14 cellular contexts compared by ENCODE assay signal in the genomic region with DNA sequence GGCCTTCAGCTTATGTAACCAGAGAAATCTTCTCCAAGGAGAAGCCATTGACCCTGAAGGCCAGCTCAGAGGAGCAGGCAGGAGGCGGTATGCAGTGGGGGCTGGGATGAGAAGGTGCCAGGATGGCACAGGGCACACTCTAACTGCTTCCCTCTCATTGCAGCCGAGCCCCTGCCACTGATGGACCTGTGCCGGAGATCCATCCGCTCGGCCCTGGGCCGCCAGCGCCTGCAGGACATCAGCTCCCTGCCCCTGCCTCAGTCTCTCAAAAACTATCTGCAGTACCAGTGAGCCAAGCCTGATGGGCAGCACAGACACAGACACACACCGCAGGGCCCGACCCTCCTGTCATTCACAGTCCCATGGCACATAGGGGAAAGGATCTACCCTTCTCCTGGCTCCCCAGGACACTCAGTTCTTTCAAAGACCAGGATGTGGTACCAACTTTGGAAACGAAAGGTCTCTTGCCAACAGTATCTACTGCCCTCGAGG.
A peak's percentile ranks its signal among the peaks of the same experiment; 100 is the strongest.
DNase-seq lines count a peak whose midpoint lies in the region; ATAC-seq and TF ChIP-seq lines count a peak whose summit lies in the region.
"Had no signal": no experiment of that assay in that cellular context is flagged by ENCODE, and none has a peak within 500 bp of the region (broad histone marks: within the 10 kb centered on the region; RNA-seq: fewer than 3 reads in every experiment).

No MANE protein-coding gene starts in this region.

- intact Hi-C loops in IMR-90 (cut with micrococcal nuclease) = no loop called here

- H3K79me1 ChIP-seq in IMR-90 (ENCODE audit: low read depth in 1 of 2, low read length in 2 of 2) = no peaks in the 10 kb centered on the region

- H3K27me3 ChIP-seq in IMR-90 (ENCODE audit: control insufficient read depth, insufficient read depth, low read length) = no peaks in the 10 kb centered on the region

- H3K18ac ChIP-seq in IMR-90 (ENCODE audit: low read depth, low read length) = no peak overlapping the region

- H4K20me1 ChIP-seq in IMR-90 (ENCODE audit: insufficient read depth, low read length) = no peaks in the 10 kb centered on the region

- H2AFZ ChIP-seq in IMR-90 (replicated peaks; ENCODE audit: low read length, poor library complexity) = peak overlapping the region; percentile 21

- TF ChIP-seq CTCF in IMR-90 (conservative IDR thresholded peaks at IDR 0.05; ENCODE audit: low read depth, low read length) (no peak), neural crest cell (conservative IDR thresholded peaks at IDR 0.05) (no peak)

- no peak overlapping the region for H2AK9ac ChIP-seq in IMR-90 (replicated peaks; ENCODE audit: low read depth, low read length, poor library complexity)

- no peak overlapping the region for H2AK5ac ChIP-seq in IMR-90 (ENCODE audit: low read depth, low read length)

- CTCF ChIA-PET in IMR-90 (lab: Yijun Ruan, JAX) = interaction anchor here (0.5 kb wide), 1 partner anchor 423 kb away, joined by 3 read pairs; no protein-coding TSS in a partner anchor

- no peak overlapping the region for H3K4me2 ChIP-seq in IMR-90 (ENCODE audit: low read depth, low read length)

- peaks cover 23% of the 10 kb centered on the region for H3K4me1 Mint-ChIP-seq in neural crest cell
- H3K4me1 Mint-ChIP-seq: CD14-positive monocyte had no signal

- no peak overlapping the region for H2BK120ac ChIP-seq in IMR-90 (ENCODE audit: low read depth, low read length)

- TF ChIP-seq RAD21 in IMR-90 (IDR thresholded peaks at IDR 0.05; ENCODE audit: low read length) = no peak

- H3K36me3 Mint-ChIP-seq in neural crest cell (ENCODE audit: low read depth) = peaks cover 15% of the 10 kb centered on the region
- H3K36me3 Mint-ChIP-seq: CD14-positive monocyte had no signal

- no peak overlapping the region for H2BK20ac ChIP-seq in IMR-90 (ENCODE audit: low read depth, low read length)

- H3K9me3 Mint-ChIP-seq in neural crest cell = peaks cover 12% of the 10 kb centered on the region

- H3K27ac ChIP-seq in IMR-90 (ENCODE audit: insufficient read depth, low read length) = no peak overlapping the region

- TF ChIP-seq POLR2A in IMR-90 (IDR thresholded peaks at IDR 0.05; ENCODE audit: low read depth, low read length) = no peak

- no peak for ATAC-seq in IMR-90 (ENCODE audit: low read depth)
- ATAC-seq in GM18861 (IDR thresholded peaks at IDR 0.05; ENCODE audit: unreplicated experiment) = no peak
- ATAC-seq in HG02588 (IDR thresholded peaks at IDR 0.05; ENCODE audit: unreplicated experiment) = no peak
- ATAC-seq: CD8-positive, alpha-beta T cell; K562 had no signal

- no peak overlapping the region for H2BK15ac ChIP-seq in IMR-90 (ENCODE audit: low read depth, low read length)

- H3K9ac ChIP-seq in IMR-90 (ENCODE audit: low read depth, low read length) = no peak overlapping the region

- no peak overlapping the region for H4K8ac ChIP-seq in IMR-90 (ENCODE audit: low read depth in 2 of 2, low read length in 2 of 2)

- H3K56ac ChIP-seq in IMR-90 (ENCODE audit: extremely low read depth, insufficient read depth, low read length) = no peak overlapping the region

- H3K4me1 ChIP-seq in IMR-90 (ENCODE audit: control insufficient read depth, insufficient read depth, low read length) = no peaks in the 10 kb centered on the region
- H3K4me1 ChIP-seq: HAP-1 had no signal

- no peaks in the 10 kb centered on the region for H3K9me1 ChIP-seq in IMR-90 (ENCODE audit: insufficient read depth, low read length)

- POLR2A ChIA-PET in IMR-90 (lab: Charles Lee; ENCODE audit: unreplicated experiment) = no interaction called here

- DNase-seq in IMR-90 (no peak), ecto neural progenitor cell (ENCODE audit: low spot score) (peak; percentile 29), neural crest cell (ENCODE audit: low read depth, low spot score) (no peak), NCI-H524 (lab: John Stamatoyannopoulos, UW) (no peak), NCI-H1694 (lab: John Stamatoyannopoulos, UW) (no peak)
- DNase-seq: ACHN; CD8-positive, alpha-beta T cell; DMS79 treated with DMSO at 0.1 percent for 48 hours; GF-D8 had no signal

- no peaks in the 10 kb centered on the region for H3K27me3 Mint-ChIP-seq in neural crest cell (ENCODE audit: low read depth)

- H3K4me3 ChIP-seq in IMR-90 (ENCODE audit: insufficient read depth, low read depth, low read length) = no peak overlapping the region
- H3K4me3 ChIP-seq: HAP-1, K562 had no signal

- H3K9me3 ChIP-seq in IMR-90 (ENCODE audit: control insufficient read depth, insufficient read depth, low read length) = no peaks in the 10 kb centered on the region
- H3K9me3 ChIP-seq: HAP-1 had no signal

- no peak overlapping the region for H2BK5ac ChIP-seq in IMR-90 (ENCODE audit: low read depth, low read length, poor library complexity, severe bottlenecking)

- BruUV-seq in IMR-90 (replicated peaks; lab: Mats Ljungman, UMichigan) = no TSS peak

- no peaks in the 10 kb centered on the region for H3K36me3 ChIP-seq in IMR-90 (ENCODE audit: control insufficient read depth, insufficient read depth, low read length)
- H3K36me3 ChIP-seq: HAP-1 had no signal

- peak overlapping the region; percentile 68 for H3K27ac Mint-ChIP-seq in neural crest cell (ENCODE audit: unreplicated experiment)
- H3K27ac Mint-ChIP-seq: CD14-positive monocyte; CD8-positive, alpha-beta T cell had no signal

- dilution Hi-C loops in IMR-90 (cut with HindIII; ENCODE audit: low sequenced_read_pairs, unreplicated experiment) = no loop called here

- 83% methylated on average over 4 of the region's 11 CpGs; no CpG with 5 or more reads in 1 of the 2 experiments for WGBS in IMR-90 (ENCODE audit: extremely low coverage in 2 of 2, insufficient read length in 1 of 2), 2 experiments

- no peak overlapping the region for H3K14ac ChIP-seq in IMR-90 (replicated peaks; ENCODE audit: low read depth, low read length)

- H4K91ac ChIP-seq in IMR-90 (ENCODE audit: insufficient read depth, low read depth, low read length) = no peak overlapping the region

- no peak overlapping the region for H3K23ac ChIP-seq in IMR-90 (ENCODE audit: low read depth, low read length)

- in situ Hi-C loops in IMR-90 (cut with MboI; ENCODE audit: low sequenced_read_pairs) = no loop called here

- no peak overlapping the region for H3K4me3 Mint-ChIP-seq in neural crest cell
- H3K4me3 Mint-ChIP-seq: CD14-positive monocyte; CD8-positive, alpha-beta T cell had no signal

- no peak overlapping the region for H3K4ac ChIP-seq in IMR-90 (ENCODE audit: low read depth, low read length)

- no peak overlapping the region for H4K5ac ChIP-seq in IMR-90 (ENCODE audit: low read depth, low read length)

TF ChIP-seq in IMR-90, 13 proteins besides CTCF, POLR2A, EP300 and RAD21:
- TF ChIP-seq MAZ (IDR thresholded peaks at IDR 0.05; ENCODE audit: borderline replicate concordance, low read depth, low read length) (no peak), CEBPB (IDR thresholded peaks at IDR 0.05; ENCODE audit: low read depth, low read length) (no peak)
- TF ChIP-seq, protein P1, sequence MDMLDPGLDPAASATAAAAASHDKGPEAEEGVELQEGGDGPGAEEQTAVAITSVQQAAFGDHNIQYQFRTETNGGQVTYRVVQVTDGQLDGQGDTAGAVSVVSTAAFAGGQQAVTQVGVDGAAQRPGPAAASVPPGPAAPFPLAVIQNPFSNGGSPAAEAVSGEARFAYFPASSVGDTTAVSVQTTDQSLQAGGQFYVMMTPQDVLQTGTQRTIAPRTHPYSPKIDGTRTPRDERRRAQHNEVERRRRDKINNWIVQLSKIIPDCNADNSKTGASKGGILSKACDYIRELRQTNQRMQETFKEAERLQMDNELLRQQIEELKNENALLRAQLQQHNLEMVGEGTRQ (IDR thresholded peaks at IDR 0.05; ENCODE audit: low read depth, low read length) = no peak
TF ChIP-seq in IMR-90: peak in this region for 0.
